ENCODE assay signal across 12 cellular contexts in genomic region chr9:122144836-122145235, GRCh38. TPM values are rescaled to one million over a fixed set of nuclear protein-coding genes. Genes with fewer than 3 reads are reported as not detected.
DNase-seq lines count a peak whose midpoint lies in the region; ATAC-seq, FAIRE-seq and TF ChIP-seq lines count a peak whose summit lies in the region.
"Had no signal": no experiment of that assay in that cellular context is flagged by ENCODE, and none has a peak within 500 bp of the region (broad histone marks: within the 10 kb centered on the region; RNA-seq: fewer than 3 reads in every experiment).

No MANE protein-coding gene starts in this region.

- POLR2A ChIA-PET in CD8-positive, alpha-beta T cell (lab: Charles Lee), result no interaction called here

- peaks cover 45% of the 10 kb centered on the region for H3K36me3 ChIP-seq in CD8-positive, alpha-beta T cell (ENCODE audit: insufficient read depth, low read length)

- H3K27me3 ChIP-seq in CD8-positive, alpha-beta T cell (ENCODE audit: insufficient read depth, low read length), result no peaks in the 10 kb centered on the region
- H3K27me3 ChIP-seq: pancreas had no signal

- no peak for TF ChIP-seq CTCF in CD8-positive, alpha-beta T cell (IDR thresholded peaks at IDR 0.05)
- peak; percentile 46 for TF ChIP-seq CTCF in HFF-Myc (IDR thresholded peaks at IDR 0.05; ENCODE audit: low read depth, low read length, missing control alignments)

- intact Hi-C loops in CD8-positive, alpha-beta T cell (cut with DNase I, micrococcal nuclease), result no loop called here

- no peak for ATAC-seq in CD8-positive, alpha-beta T cell
- ATAC-seq in HG03457 (IDR thresholded peaks at IDR 0.05; ENCODE audit: unreplicated experiment), result no peak
- ATAC-seq: pancreas had no signal

- H3K27ac ChIP-seq in CD8-positive, alpha-beta T cell (ENCODE audit: low read depth, low read length), result no peak overlapping the region
- H3K27ac ChIP-seq: pancreas, SK-N-MC had no signal

- H3K27me3 Mint-ChIP-seq in CD8-positive, alpha-beta T cell (ENCODE audit: low read depth), result no peaks in the 10 kb centered on the region

- no peak for DNase-seq in CD8-positive, alpha-beta T cell
- DNase-seq in HFF-Myc (ENCODE audit: extremely low read depth, low read depth) (no peak), amniotic epithelial cell (ENCODE audit: low read depth) (peak; percentile 12), iris pigment epithelial cell (ENCODE audit: low read depth) (peak; percentile 28), GM12891 (ENCODE audit: insufficient read length, low spot score) (no peak), NCI-H748 (lab: John Stamatoyannopoulos, UW; ENCODE audit: unreplicated experiment) (no peak)
- DNase-seq in activated CD8-positive, alpha-beta memory T cell treated with anti-CD3 and anti-CD28 coated beads, Interleukin-2, amount 50 U/mL, for 4 hours, result no peak
- DNase-seq: pancreas had no signal

- H3K9me3 ChIP-seq in CD8-positive, alpha-beta T cell (ENCODE audit: low read length), result no peaks in the 10 kb centered on the region
- H3K9me3 ChIP-seq: pancreas had no signal

- H3K4me1 Mint-ChIP-seq in CD8-positive, alpha-beta T cell (ENCODE audit: low read depth), result peaks cover 3% of the 10 kb centered on the region

- CTCF ChIA-PET in CD8-positive, alpha-beta T cell (lab: Charles Lee), result interaction anchor here (1.0 to 3.4 kb wide), 7 partner anchors 12 to 206 kb away, joined by 3 to 11 read pairs (median 5); no protein-coding TSS in a partner anchor

- FAIRE-seq in GM12891 (lab: Jason Lieb, UNC), result no peak
- FAIRE-seq: colon, pancreas had no signal

- no peak overlapping the region for H3K4me3 ChIP-seq in CD8-positive, alpha-beta T cell (ENCODE audit: low read depth, low read length)
- H3K4me3 ChIP-seq in HFF-Myc (replicated peaks; ENCODE audit: low read depth, low read length), result no peak overlapping the region
- H3K4me3 ChIP-seq: pancreas, SK-N-MC had no signal

- H3K4me1 ChIP-seq in CD8-positive, alpha-beta T cell (ENCODE audit: insufficient read depth, low read length), result no peaks in the 10 kb centered on the region
- H3K4me1 ChIP-seq: pancreas had no signal

- H3K36me3 Mint-ChIP-seq in CD8-positive, alpha-beta T cell, result peaks cover 76% of the 10 kb centered on the region

- peak overlapping the region; percentile 69 for H3K27ac Mint-ChIP-seq in CD8-positive, alpha-beta T cell

- TF ChIP-seq POLR2A in GM12891 (IDR thresholded peaks at IDR 0.05; ENCODE audit: low read depth, low read length), result no peak

- H3K9me3 Mint-ChIP-seq in CD8-positive, alpha-beta T cell, result no peaks in the 10 kb centered on the region

- no peak overlapping the region for H3K4me3 Mint-ChIP-seq in CD8-positive, alpha-beta T cell

TF ChIP-seq in GM12891, 5 proteins besides CTCF, POLR2A, EP300 and RAD21:
- TF ChIP-seq POU2F2 (IDR thresholded peaks at IDR 0.05; ENCODE audit: low read depth, low read length), result no peak
- no peak for TF ChIP-seq SPI1 (IDR thresholded peaks at IDR 0.05; ENCODE audit: low read depth, low read length)
TF ChIP-seq in GM12891: peak in this region for 0.

RNA-seq across cellular contexts. Expression of gene NDUFA8, which starts 14.7 kb away (rescaled TPM):
- total RNA-seq in CD8-positive, alpha-beta T cell, result 1 to 10 TPM; 5.7 to 7.0 TPM
- 89.3 TPM for polyA plus RNA-seq in GM12891 (2012; ENCODE audit: low read depth, missing spikeins)

RNA-seq across cellular contexts. Expression of gene MORN5, which starts 14.9 kb away (rescaled TPM):
- total RNA-seq in CD8-positive, alpha-beta T cell, result not detected
- not detected for polyA plus RNA-seq in GM12891 (2012; ENCODE audit: low read depth, missing spikeins)
- total RNA-seq: MCF 10A had no signal

RNA-seq across cellular contexts. Expression of gene TTLL11, which starts 51.7 kb away (rescaled TPM):
- total RNA-seq in CD8-positive, alpha-beta T cell, result under 1 TPM; 0.68 to 1.00 TPM
- 1.3 TPM for polyA plus RNA-seq in GM12891 (2012; ENCODE audit: low read depth, missing spikeins)

Comparison
In these comparisons a context has a peak if more than half of its experiments do, and no peak if none do; other contexts are left out.
1. DNase-seq: peak in amniotic epithelial cell (single experiment) and iris pigment epithelial cell (single experiment); none in CD8-positive, alpha-beta T cell (0 of 7), HFF-Myc (single experiment), GM12891 (single experiment), activated CD8-positive, alpha-beta memory T cell treated with anti-CD3 and anti-CD28 coated beads, Interleukin-2, amount 50 U/mL, for 4 hours (single experiment) and NCI-H748 (single experiment).